Comparison of ENCODE assay signal across 22 cellular contexts in genomic region chr10:82880776-82881175, GRCh38.
"Had no signal": no experiment of that assay in that cellular context is flagged by ENCODE, and none has a peak within 500 bp of the region (broad histone marks: within the 10 kb centered on the region; RNA-seq: fewer than 3 reads in every experiment).

No MANE protein-coding gene starts in this region.

- DNase-seq: activated CD4-positive, alpha-beta memory T cell treated with anti-CD3 and anti-CD28 coated beads for 36 hours; activated CD4-positive, alpha-beta T cell treated with anti-CD3 and anti-CD28 coated beads, Interleukin-2, amount 10 ng/mL, durations not matched to agents 7 days and 5 days; activated CD4-positive, CD25-positive, alpha-beta regulatory T cell; activated CD8-positive, alpha-beta memory T cell treated with anti-CD3 and anti-CD28 coated beads for 24 hours; activated gamma-delta T cell; activated naive CD4-positive, alpha-beta T cell treated with anti-CD3 and anti-CD28 coated beads for 36 hours; activated T-cell treated with anti-CD3 and anti-CD28 coated beads, Interleukin-2, amount 50 U/mL, for 4 hours; amygdala; Kasumi-1; KBM-7; NCI-H1048; NCI-H1694; NCI-H2029; NCI-H2107; NCI-H2227 treated with DMSO at 0.1 percent for 48 hours; NCI-H446 treated with DMSO at 0.1 percent for 48 hours; NCI-H524 treated with DMSO at 0.1 percent for 48 hours; PC-3; SIG-M5; T-cell; T-helper 2 cell; T1000 had no signal
